Comparison of ENCODE assay signal across 9 cellular contexts in the genomic region with DNA sequence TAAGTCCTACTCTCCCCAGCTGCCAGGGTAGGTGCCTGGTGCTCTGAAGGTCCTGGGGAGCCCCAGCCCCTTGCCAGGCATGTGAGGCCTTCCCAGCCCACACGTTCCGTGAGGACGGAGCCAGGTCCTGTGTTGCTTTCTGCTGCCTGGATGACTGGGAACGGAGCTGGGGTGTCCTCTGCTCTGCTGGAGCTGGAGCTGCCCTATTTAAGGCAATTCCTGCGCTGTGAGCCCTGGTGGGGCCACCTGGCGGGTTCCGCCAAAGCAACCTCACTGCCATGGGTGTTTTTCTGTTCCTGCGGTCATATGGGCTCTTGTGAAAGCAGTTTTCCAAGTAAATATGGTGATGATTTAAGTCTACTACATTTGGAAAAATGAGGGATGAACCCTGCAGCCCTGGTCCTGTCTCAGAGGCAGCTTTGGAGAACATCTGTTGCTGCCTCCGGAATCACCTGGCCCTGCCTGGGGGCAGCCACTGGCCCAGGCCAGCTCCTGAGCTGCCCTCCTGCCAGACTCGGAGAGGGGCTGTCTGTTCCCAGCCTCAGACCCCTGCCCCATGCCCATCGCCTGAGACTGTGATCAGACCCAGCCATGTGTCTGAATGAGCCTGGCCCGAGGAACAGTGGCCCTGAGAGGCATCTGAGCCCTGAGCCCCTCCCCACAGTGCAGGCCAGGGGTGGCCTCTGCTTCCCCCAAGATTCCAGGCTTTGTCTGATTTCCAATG. TPM values are rescaled to one million over a fixed set of nuclear protein-coding genes. Genes with fewer than 3 reads are reported as not detected.
A peak's percentile ranks its signal among the peaks of the same experiment; 100 is the strongest.
DNase-seq lines count a peak whose midpoint lies in the region; ATAC-seq, FAIRE-seq and TF ChIP-seq lines count a peak whose summit lies in the region.
"Had no signal": no experiment of that assay in that cellular context is flagged by ENCODE, and none has a peak within 500 bp of the region (broad histone marks: within the 10 kb centered on the region; RNA-seq: fewer than 3 reads in every experiment).

No MANE protein-coding gene starts in this region.

- H3K27me3 ChIP-seq in IMR-90 (ENCODE audit: control insufficient read depth, insufficient read depth, low read length) (no peaks in the 10 kb centered on the region), sigmoid colon (peaks cover 22 to 80% (median 50%) of the 10 kb centered on the region in 3 donors)

- peak overlapping the region; percentile 88 for H2BK5ac ChIP-seq in IMR-90 (ENCODE audit: low read depth, low read length, poor library complexity, severe bottlenecking)

- H2AK5ac ChIP-seq in IMR-90 (ENCODE audit: low read depth, low read length): peak overlapping the region; percentile 96

- DNase-seq in Daoy (ENCODE audit: low read depth): peak; percentile 3
- DNase-seq in IMR-90: no peak
- peak; percentile 22 for DNase-seq in fibroblast of mammary gland (ENCODE audit: low read depth)
- peak; percentile 64 for DNase-seq in sigmoid colon
- DNase-seq in stimulated activated naive CD4-positive, alpha-beta T cell treated with Interleukin-2 at 50 U/mL for 16 hours (lab: John Stamatoyannopoulos, UW): no peak
- DNase-seq in H54 (ENCODE audit: insufficient read length, low spot score): no peak
- DNase-seq: NCI-H446 had no signal

- peak overlapping the region; percentile 99 for H2BK120ac ChIP-seq in IMR-90 (ENCODE audit: low read depth, low read length)

- no peak overlapping the region for H3K4me2 ChIP-seq in IMR-90 (ENCODE audit: low read depth, low read length)

- H2BK20ac ChIP-seq in IMR-90 (ENCODE audit: low read depth, low read length): peak overlapping the region; percentile 96

- no peak for TF ChIP-seq EP300 in sigmoid colon (IDR thresholded peaks at IDR 0.05)

- dilution Hi-C loops in IMR-90 (cut with HindIII; ENCODE audit: low sequenced_read_pairs, unreplicated experiment): no loop called here

- peak overlapping the region; percentile 68; the same call in 1 of the 2 replicates for H3K56ac ChIP-seq in IMR-90 (ENCODE audit: extremely low read depth, insufficient read depth, low read length)

- CTCF ChIA-PET in IMR-90 (lab: Yijun Ruan, JAX): no interaction called here

- peaks cover 30% of the 10 kb centered on the region for H3K9me1 ChIP-seq in IMR-90 (ENCODE audit: insufficient read depth, low read length)

- H4K5ac ChIP-seq in IMR-90 (ENCODE audit: low read depth, low read length): peak overlapping the region; percentile 87

- H2BK15ac ChIP-seq in IMR-90 (ENCODE audit: low read depth, low read length): peak overlapping the region; percentile 97; the same call in 2 of the 3 replicates

- H3K14ac ChIP-seq in IMR-90 (replicated peaks; ENCODE audit: low read depth, low read length): peak overlapping the region; percentile 88

- H3K9ac ChIP-seq in IMR-90 (ENCODE audit: low read depth, low read length): peak overlapping the region; percentile 40

- TF ChIP-seq POLR2A in IMR-90 (IDR thresholded peaks at IDR 0.05; ENCODE audit: low read depth, low read length): no peak
- TF ChIP-seq POLR2A in sigmoid colon (IDR thresholded peaks at IDR 0.05): no peak
- TF ChIP-seq POLR2A in H54 (IDR thresholded peaks at IDR 0.05; ENCODE audit: low read depth, low read length): no peak

- BruUV-seq in IMR-90 (replicated peaks; lab: Mats Ljungman, UMichigan): no TSS peak

- no peak for FAIRE-seq in H54 (lab: Jason Lieb, UNC)

- 92% methylated on average over 7 of the region's 12 CpGs; no CpG with 5 or more reads in 1 of the 2 experiments for WGBS in IMR-90 (ENCODE audit: extremely low coverage in 2 of 2, insufficient read length in 1 of 2), 2 experiments
- WGBS in sigmoid colon, 2 donors: 82 to 89% methylated on average over 12 of the region's 12 CpGs

- H4K8ac ChIP-seq in IMR-90 (ENCODE audit: low read depth in 2 of 2, low read length in 2 of 2): peak overlapping the region; percentile 78 to 95

- peak overlapping the region; percentile 99 for H2AK9ac ChIP-seq in IMR-90 (replicated peaks; ENCODE audit: low read depth, low read length, poor library complexity)

- H3K4me3 ChIP-seq in IMR-90 (ENCODE audit: insufficient read depth, low read depth, low read length): no peak overlapping the region
- no peak overlapping the region for H3K4me3 ChIP-seq in fibroblast of mammary gland (ENCODE audit: control insufficient read depth, low read depth, low read length)
- H3K4me3 ChIP-seq in sigmoid colon: no peak overlapping the region

- peak overlapping the region; percentile 54 for H3K18ac ChIP-seq in IMR-90 (ENCODE audit: low read depth, low read length)

- ATAC-seq in IMR-90 (ENCODE audit: low read depth): no peak
- ATAC-seq in HG02840 (IDR thresholded peaks at IDR 0.05; ENCODE audit: low FRiP score, unreplicated experiment): no peak
- no peak for ATAC-seq in GM18858 (IDR thresholded peaks at IDR 0.05; ENCODE audit: unreplicated experiment)

- TF ChIP-seq CTCF in IMR-90 (conservative IDR thresholded peaks at IDR 0.05; ENCODE audit: low read depth, low read length) (no peak), fibroblast of mammary gland (conservative IDR thresholded peaks at IDR 0.05; ENCODE audit: control insufficient read depth, insufficient read depth, low read depth, low read length) (no peak), sigmoid colon (IDR thresholded peaks at IDR 0.05) (no peak)

- peak overlapping the region; percentile 88 for H2AFZ ChIP-seq in IMR-90 (replicated peaks; ENCODE audit: low read length, poor library complexity)

- H3K23ac ChIP-seq in IMR-90 (ENCODE audit: low read depth, low read length): peak overlapping the region; percentile 88

- peak overlapping the region; percentile 100 for H4K91ac ChIP-seq in IMR-90 (ENCODE audit: insufficient read depth, low read depth, low read length)

- peaks cover 5% of the 10 kb centered on the region for H4K20me1 ChIP-seq in IMR-90 (ENCODE audit: insufficient read depth, low read length)

- intact Hi-C loops in IMR-90 (cut with micrococcal nuclease) (no loop called here), sigmoid colon (cut with DNase I) (no loop called here)

- H3K4ac ChIP-seq in IMR-90 (ENCODE audit: low read depth, low read length): peak overlapping the region; percentile 99

- no peaks in the 10 kb centered on the region for H3K36me3 ChIP-seq in IMR-90 (ENCODE audit: control insufficient read depth, insufficient read depth, low read length)
- no peaks in the 10 kb centered on the region for H3K36me3 ChIP-seq in sigmoid colon

- H3K9me3 ChIP-seq in IMR-90 (ENCODE audit: control insufficient read depth, insufficient read depth, low read length) (no peaks in the 10 kb centered on the region), sigmoid colon (no peaks in the 10 kb centered on the region)

- in situ Hi-C loops in IMR-90 (cut with MboI; ENCODE audit: low sequenced_read_pairs): no loop called here

- H3K79me1 ChIP-seq in IMR-90 (ENCODE audit: low read depth in 1 of 2, low read length in 2 of 2): no peaks in the 10 kb centered on the region; a peak in 1 of 4 replicates

- H3K27ac ChIP-seq in IMR-90 (ENCODE audit: insufficient read depth, low read length) (peak overlapping the region; percentile 85), sigmoid colon (peak overlapping the region; percentile 30 to 64 (median 51))

- peaks cover 42% of the 10 kb centered on the region for H3K4me1 ChIP-seq in IMR-90 (ENCODE audit: control insufficient read depth, insufficient read depth, low read length)
- peaks cover 4 to 48% (median 44%) of the 10 kb centered on the region in 4 donors for H3K4me1 ChIP-seq in sigmoid colon

- TF ChIP-seq RAD21 in IMR-90 (IDR thresholded peaks at IDR 0.05; ENCODE audit: low read length): no peak

- POLR2A ChIA-PET in IMR-90 (lab: Charles Lee; ENCODE audit: unreplicated experiment): no interaction called here

TF ChIP-seq in IMR-90, 13 proteins besides CTCF, POLR2A, EP300 and RAD21 (continues in another document):
- TF ChIP-seq, protein P1, sequence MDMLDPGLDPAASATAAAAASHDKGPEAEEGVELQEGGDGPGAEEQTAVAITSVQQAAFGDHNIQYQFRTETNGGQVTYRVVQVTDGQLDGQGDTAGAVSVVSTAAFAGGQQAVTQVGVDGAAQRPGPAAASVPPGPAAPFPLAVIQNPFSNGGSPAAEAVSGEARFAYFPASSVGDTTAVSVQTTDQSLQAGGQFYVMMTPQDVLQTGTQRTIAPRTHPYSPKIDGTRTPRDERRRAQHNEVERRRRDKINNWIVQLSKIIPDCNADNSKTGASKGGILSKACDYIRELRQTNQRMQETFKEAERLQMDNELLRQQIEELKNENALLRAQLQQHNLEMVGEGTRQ (IDR thresholded peaks at IDR 0.05; ENCODE audit: low read depth, low read length): no peak
- TF ChIP-seq MXI1 (IDR thresholded peaks at IDR 0.05; ENCODE audit: borderline replicate concordance, low read depth, low read length) (no peak), RCOR1 (IDR thresholded peaks at IDR 0.05; ENCODE audit: insufficient replicate concordance, low read length) (no peak), CHD1 (IDR thresholded peaks at IDR 0.05; ENCODE audit: low read depth, low read length) (no peak), MAZ (IDR thresholded peaks at IDR 0.05; ENCODE audit: borderline replicate concordance, low read depth, low read length) (no peak), RFX5 (IDR thresholded peaks at IDR 0.05; ENCODE audit: low read depth, low read length) (no peak), BHLHE40 (IDR thresholded peaks at IDR 0.05; ENCODE audit: low read depth, low read length) (no peak), SMC3 (IDR thresholded peaks at IDR 0.05; ENCODE audit: low read depth, low read length) (no peak)

RNA-seq across cellular contexts. Expression of a gene that starts 33.2 kb away (rescaled TPM):
- total RNA-seq in Daoy (2014; rRNA removed; shearing (Covaris generic)): 35.5 and 40.6 TPM in 2 replicates
- total RNA-seq in IMR-90 (2012; rRNA removed) (43.3 and 49.3 TPM in 2 replicates), sigmoid colon (10 to 100 TPM in 1 of 4 donors, 1 to 10 TPM in 3; 6.1 to 10.0 (median 8.0) TPM)
- polyA plus RNA-seq in IMR-90 (2012; rRNA removed) (78.8 and 87.3 TPM in 2 replicates), sigmoid colon (10 to 100 TPM in 1 of 3 donors, 1 to 10 TPM in 2; 1.2 to 12.1 (median 3.0) TPM)
- 35.7 and 111 TPM in 2 replicates for polyA plus RNA-seq in IMR-90 (2012; cell fraction: cytosol; rRNA removed)
- polyA plus RNA-seq in IMR-90 (2012; cell fraction: nucleus; rRNA removed; ENCODE audit: low replicate concordance): 65.7 and 165 TPM in 2 replicates

RNA-seq across cellular contexts. Expression of a gene that starts 51.4 kb away (rescaled TPM):
- 0.57 TPM in 1 of 2 replicates, not detected in the other for total RNA-seq in Daoy (2014; rRNA removed; shearing (Covaris generic))
- total RNA-seq in IMR-90 (2012; rRNA removed) (not detected in 2 replicates), sigmoid colon (not detected)
- polyA plus RNA-seq in IMR-90 (2012; rRNA removed) (0.09 and 0.13 TPM in 2 replicates), sigmoid colon (1 to 10 TPM in 1 of 3 donors, not detected in 2; 1.1 TPM)
- polyA plus RNA-seq in IMR-90 (2012; cell fraction: cytosol; rRNA removed): 0.03 and 0.05 TPM in 2 replicates
- 0.24 and 0.40 TPM in 2 replicates for polyA plus RNA-seq in IMR-90 (2012; cell fraction: nucleus; rRNA removed; ENCODE audit: low replicate concordance)

RNA-seq across cellular contexts. Expression of a gene that starts 57.8 kb away (rescaled TPM):
- 1.0 and 2.3 TPM in 2 replicates for total RNA-seq in Daoy (2014; rRNA removed; shearing (Covaris generic))
- total RNA-seq in IMR-90 (2012; rRNA removed): 0.72 and 1.7 TPM in 2 replicates
- 12.5 and 16.7 TPM in 2 replicates for polyA plus RNA-seq in IMR-90 (2012; rRNA removed)
- polyA plus RNA-seq in IMR-90 (2012; cell fraction: cytosol; rRNA removed): 6.3 and 14.8 TPM in 2 replicates
- 119 and 328 TPM in 2 replicates for polyA plus RNA-seq in IMR-90 (2012; cell fraction: nucleus; rRNA removed; ENCODE audit: low replicate concordance)
- total RNA-seq in sigmoid colon: 10 to 100 TPM in 1 of 4 donors, 1 to 10 TPM in 3; 7.1 to 15.2 (median 7.6) TPM
- polyA plus RNA-seq in sigmoid colon: 10 to 100 TPM in 1 of 3 donors, 1 to 10 TPM in 2; 1.2 to 13.3 (median 4.2) TPM

Comparison
In these comparisons a context has a peak if more than half of its experiments do, and no peak if none do; other contexts are left out.
1. DNase-seq: peak in Daoy (single experiment), fibroblast of mammary gland (single experiment) and sigmoid colon (single experiment); none in IMR-90 (single experiment), stimulated activated naive CD4-positive, alpha-beta T cell treated with Interleukin-2 at 50 U/mL for 16 hours (single experiment) and H54 (single experiment).